In the genomic region with DNA sequence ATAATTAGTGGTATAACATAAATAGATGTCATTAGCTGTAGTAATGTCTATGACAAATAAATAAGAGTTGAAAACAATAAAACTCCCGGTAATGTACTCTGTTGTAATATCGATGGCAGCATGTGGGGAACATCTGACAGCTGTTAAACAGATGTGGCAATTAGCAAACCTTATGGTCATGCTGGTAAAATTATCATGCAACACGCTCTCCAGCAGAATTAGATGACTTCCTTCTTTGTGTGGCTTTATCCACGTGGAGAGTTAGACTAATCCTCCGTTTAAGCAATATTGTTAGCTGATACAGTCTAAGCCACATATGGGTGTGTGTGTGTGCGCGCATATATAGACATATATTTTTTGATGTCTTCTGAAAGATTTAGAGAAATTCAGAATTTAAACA, we compare ENCODE assay signal across 14 cellular contexts.
A peak's percentile ranks its signal among the peaks of the same experiment; 100 is the strongest.
DNase-seq lines count a peak whose midpoint lies in the region; FAIRE-seq and TF ChIP-seq lines count a peak whose summit lies in the region.
"Had no signal": no experiment of that assay in that cellular context is flagged by ENCODE, and none has a peak within 500 bp of the region (broad histone marks: within the 10 kb centered on the region; RNA-seq: fewer than 3 reads in every experiment).

No MANE protein-coding gene starts in this region.

- DNase-seq in AG08395 (ENCODE audit: low spot score) (peak; percentile 34), H4 (ENCODE audit: low spot score) (peak; percentile 64), NOMO-1 treated with DMSO at 0.1 percent for 48 hours (lab: John Stamatoyannopoulos, UW; ENCODE audit: unreplicated experiment) (peak; percentile 97), HPDE6-E6E7 (ENCODE audit: extremely low spot score) (no peak), NCI-H2227 treated with DMSO at 0.1 percent for 48 hours (lab: John Stamatoyannopoulos, UW) (no peak), CD1c-positive myeloid dendritic cell (ENCODE audit: extremely low spot score) (no peak), H54 (ENCODE audit: insufficient read length, low spot score) (no peak)
- DNase-seq: activated CD4-positive, alpha-beta T cell treated with anti-CD3 and anti-CD28 coated beads for 36 hours; activated naive CD8-positive, alpha-beta T cell treated with anti-CD3 and anti-CD28 coated beads for 36 hours; GOT3; KG1; stomach had no signal

- FAIRE-seq in endometrium (lab: Jason Lieb, UNC), result peak; percentile 89
- no peak for FAIRE-seq in H54 (lab: Jason Lieb, UNC)
- FAIRE-seq: bronchial epithelial cell had no signal

- no peak for TF ChIP-seq POLR2A in H54 (IDR thresholded peaks at IDR 0.05; ENCODE audit: low read depth, low read length)

Comparison
In these comparisons a context has a peak if more than half of its experiments do, and no peak if none do; other contexts are left out.
1. DNase-seq: peak in AG08395 (single experiment), H4 (single experiment) and NOMO-1 treated with DMSO at 0.1 percent for 48 hours (single experiment); none in HPDE6-E6E7 (single experiment), NCI-H2227 treated with DMSO at 0.1 percent for 48 hours (single experiment), CD1c-positive myeloid dendritic cell (single experiment) and H54 (single experiment).